ENCODE assay signal across 30 cellular contexts in genomic region chr3:190692256-190692655, GRCh38.
"Had no signal": no experiment of that assay in that cellular context is flagged by ENCODE, and none has a peak within 500 bp of the region (broad histone marks: within the 10 kb centered on the region; RNA-seq: fewer than 3 reads in every experiment).

No MANE protein-coding gene starts in this region.

- H3K4me3 Mint-ChIP-seq: activated CD4-positive, alpha-beta memory T cell treated with anti-CD3 and anti-CD28 coated beads, Interleukin-2, amount 10 ng/mL, durations not matched to agents 7 days and 5 days; activated CD4-positive, alpha-beta T cell treated with anti-CD3 and anti-CD28 coated beads, Interleukin-2, amount 10 ng/mL, durations not matched to agents 7 days and 5 days; activated T-cell treated with anti-CD3 and anti-CD28 coated beads, Interleukin-2, amount 50 U/mL, for 72 hours; naive thymus-derived CD4-positive, alpha-beta T cell; T-helper 1 cell treated with Interleukin-12 subunit alpha and Interleukin-12 subunit beta and Interleukin-4 antibody, amounts not matched to agents 30 μg/mL and 1 μg/mL, for 36 hours had no signal

- FAIRE-seq: colon, endometrium, keratinocyte, pancreas, small intestine, urothelium cell line had no signal

- DNase-seq: activated CD4-positive, alpha-beta memory T cell treated with anti-CD3 and anti-CD28 coated beads, Interleukin-2, amount 10 ng/mL, durations not matched to agents 7 days and 5 days; activated CD4-positive, alpha-beta T cell treated with anti-CD3 and anti-CD28 coated beads, Interleukin-2, amount 10 ng/mL, durations not matched to agents 7 days and 5 days; activated naive CD4-positive, alpha-beta T cell; activated T-cell treated with anti-CD3 and anti-CD28 coated beads, Interleukin-2, amount 50 U/mL, for 72 hours; dermis blood vessel endothelial cell; effector CD4-positive, alpha-beta T cell; gastrocnemius medialis; glutamatergic neuron; left colon; midbrain; naive thymus-derived CD4-positive, alpha-beta T cell; nucleus accumbens; pancreas; sigmoid colon; small intestine; stimulated activated CD4-positive, alpha-beta T cell treated with anti-CD3 and anti-CD28 coated beads, Interleukin-1b, Interleukin-23, amount 100 ng/mL, for 48 hours; stimulated activated CD4-positive, alpha-beta T cell treated with anti-CD3 and anti-CD28 coated beads, Interleukin-4, amount 100 ng/mL, for 4 hours; stimulated activated CD8-positive, alpha-beta memory T cell treated with anti-CD3 and anti-CD28 coated beads, Interleukin-4, amount 100 ng/mL, for 48 hours; stimulated activated naive CD4-positive, alpha-beta T cell; T-helper 9 cell; testis; transverse colon; WERI-Rb-1 had no signal

- H3K9me3 Mint-ChIP-seq: activated CD4-positive, alpha-beta memory T cell treated with anti-CD3 and anti-CD28 coated beads, Interleukin-2, amount 10 ng/mL, durations not matched to agents 7 days and 5 days; activated CD4-positive, alpha-beta T cell treated with anti-CD3 and anti-CD28 coated beads, Interleukin-2, amount 10 ng/mL, durations not matched to agents 7 days and 5 days; T-helper 1 cell treated with Interleukin-12 subunit alpha and Interleukin-12 subunit beta and Interleukin-4 antibody, amounts not matched to agents 30 μg/mL and 1 μg/mL, for 36 hours had no signal

- H3K27ac ChIP-seq: gastrocnemius medialis, pancreas, prostate gland, sigmoid colon, testis, transverse colon, WERI-Rb-1 had no signal

- H3K27me3 ChIP-seq: gastrocnemius medialis, pancreas, sigmoid colon, testis, transverse colon had no signal

- H3K9me3 ChIP-seq: gastrocnemius medialis, pancreas, prostate gland, testis, transverse colon had no signal

- H3K4me1 ChIP-seq: gastrocnemius medialis, prostate gland, sigmoid colon, testis, transverse colon had no signal

- H3K4me1 Mint-ChIP-seq: activated CD4-positive, alpha-beta T cell treated with anti-CD3 and anti-CD28 coated beads, Interleukin-2, amount 10 ng/mL, durations not matched to agents 7 days and 5 days had no signal

- H3K4me3 ChIP-seq: gastrocnemius medialis, pancreas, prostate gland, sigmoid colon, testis, transverse colon had no signal

- H3K36me3 ChIP-seq: gastrocnemius medialis, pancreas, prostate gland, sigmoid colon, transverse colon, WERI-Rb-1 had no signal

- H3K27ac Mint-ChIP-seq: activated CD4-positive, alpha-beta memory T cell treated with anti-CD3 and anti-CD28 coated beads, Interleukin-2, amount 10 ng/mL, durations not matched to agents 7 days and 5 days; activated CD4-positive, alpha-beta T cell treated with anti-CD3 and anti-CD28 coated beads, Interleukin-2, amount 10 ng/mL, durations not matched to agents 7 days and 5 days; activated naive CD4-positive, alpha-beta T cell treated with anti-CD3 and anti-CD28 coated beads, Interleukin-2, amount 50 U/mL, for 72 hours; activated T-cell treated with anti-CD3 and anti-CD28 coated beads, Interleukin-2, amount 50 U/mL, for 72 hours; naive thymus-derived CD4-positive, alpha-beta T cell; T-helper 1 cell treated with Interleukin-12 subunit alpha and Interleukin-12 subunit beta and Interleukin-4 antibody, amounts not matched to agents 30 μg/mL and 1 μg/mL, for 36 hours had no signal

- H3K27me3 Mint-ChIP-seq: activated CD4-positive, alpha-beta T cell treated with anti-CD3 and anti-CD28 coated beads, Interleukin-2, amount 10 ng/mL, durations not matched to agents 7 days and 5 days had no signal
